Comparison of ENCODE assay signal across 8 cellular contexts in the genomic region with DNA sequence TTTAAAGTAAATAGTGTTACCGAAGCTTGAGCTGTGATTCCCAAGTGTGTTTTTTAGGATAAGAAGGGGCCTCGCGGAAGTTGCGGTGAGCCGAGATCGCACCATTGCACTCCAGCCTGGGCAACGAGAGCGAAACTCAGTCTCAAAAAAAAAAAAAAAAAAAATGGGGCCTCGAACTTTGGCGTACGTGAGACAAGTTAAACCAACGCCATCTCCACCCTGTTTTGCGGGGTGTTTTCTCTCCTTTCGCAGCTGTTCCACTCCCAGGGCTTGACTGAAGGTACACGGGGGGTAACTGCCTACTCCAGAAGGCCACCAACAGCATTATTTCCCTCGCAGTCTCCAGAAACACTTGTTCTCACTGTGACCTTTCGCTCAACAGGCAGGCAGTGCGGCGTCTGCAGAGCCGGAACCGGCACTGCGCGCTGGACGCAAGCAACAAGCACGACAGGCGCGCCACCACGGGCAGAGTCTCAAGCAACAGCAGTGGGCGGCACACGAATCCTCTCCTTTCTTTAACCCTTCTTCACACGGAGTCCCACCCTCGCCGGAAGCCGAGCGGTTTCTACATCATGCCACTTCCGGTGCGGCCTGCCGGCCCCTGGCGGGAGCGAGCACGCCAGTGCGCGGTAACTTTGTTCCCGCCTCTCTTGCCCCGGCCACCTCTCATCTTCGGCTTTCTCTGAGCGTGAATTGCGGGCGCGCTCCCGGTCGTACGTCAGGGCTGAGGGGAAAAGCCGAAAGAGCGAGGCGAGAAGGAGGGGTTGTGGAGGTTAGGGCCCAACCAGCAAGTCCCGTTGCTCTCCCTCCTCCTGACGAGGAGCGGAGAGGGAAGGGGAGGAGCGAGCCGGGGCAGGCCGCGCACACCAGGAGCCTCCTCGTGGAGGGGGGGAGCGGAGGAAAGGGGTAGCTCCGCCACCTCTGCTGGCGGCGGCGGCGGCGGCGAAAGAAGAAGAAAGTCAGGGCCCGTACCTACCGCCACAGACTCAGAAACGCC.
DNase-seq lines count a peak whose midpoint lies in the region; ATAC-seq and TF ChIP-seq lines count a peak whose summit lies in the region.

No MANE protein-coding gene starts in this region.

- peak; percentile 96 for DNase-seq in NCI-H1048 (lab: John Stamatoyannopoulos, UW)
- peak; percentile 94 for DNase-seq in SK-N-MC (ENCODE audit: low read depth, low spot score)
- peak; percentile 94 for DNase-seq in germinal center (ENCODE audit: low spot score)
- peak; percentile 84 to 99 (median 98) for DNase-seq in substantia nigra (lab: John Stamatoyannopoulos, UW)

- H3K9ac ChIP-seq in SK-N-MC (ENCODE audit: insufficient read length) = peak overlapping the region; percentile 97

- H3K4me1 Mint-ChIP-seq in activated naive CD4-positive, alpha-beta T cell treated with anti-CD3 and anti-CD28 coated beads, Interleukin-2, amount 50 U/mL, for 24 hours = peaks cover 34% of the 10 kb centered on the region

- H3K4me3 ChIP-seq in GM08714 (ENCODE audit: low read length) = peak overlapping the region; percentile 90
- H3K4me3 ChIP-seq in SK-N-MC = peak overlapping the region; percentile 98
- peak overlapping the region; percentile 86 to 95 for H3K4me3 ChIP-seq in neutrophil (ENCODE audit: low read depth in 1 of 2, low read length in 1 of 2)

- no peaks in the 10 kb centered on the region for H3K9me3 Mint-ChIP-seq in activated naive CD4-positive, alpha-beta T cell treated with anti-CD3 and anti-CD28 coated beads, Interleukin-2, amount 50 U/mL, for 24 hours

- peak; percentile 65 for ATAC-seq in HG02588 (IDR thresholded peaks at IDR 0.05; ENCODE audit: unreplicated experiment)

- peak overlapping the region; percentile 99 for H3K27ac Mint-ChIP-seq in activated naive CD4-positive, alpha-beta T cell treated with anti-CD3 and anti-CD28 coated beads, Interleukin-2, amount 50 U/mL, for 24 hours

- no peaks in the 10 kb centered on the region for H3K27me3 Mint-ChIP-seq in activated naive CD4-positive, alpha-beta T cell treated with anti-CD3 and anti-CD28 coated beads, Interleukin-2, amount 50 U/mL, for 24 hours

- peak; percentile 32 for TF ChIP-seq CTCF in neutrophil (IDR thresholded peaks at IDR 0.05)

- peak overlapping the region; percentile 98 for H3K27ac ChIP-seq in SK-N-MC
- H3K27ac ChIP-seq in neutrophil = peak overlapping the region; percentile 99
- peak overlapping the region; percentile 94 for H3K27ac ChIP-seq in substantia nigra (ENCODE audit: low read depth, low read length, poor library complexity, severe bottlenecking)

- H3K36me3 Mint-ChIP-seq in activated naive CD4-positive, alpha-beta T cell treated with anti-CD3 and anti-CD28 coated beads, Interleukin-2, amount 50 U/mL, for 24 hours = peaks cover 2% of the 10 kb centered on the region

- H3K27me3 ChIP-seq in neutrophil = no peaks in the 10 kb centered on the region

- H3K9me3 ChIP-seq in SK-N-MC (ENCODE audit: low read depth, low read length) (no peaks in the 10 kb centered on the region), neutrophil (no peaks in the 10 kb centered on the region)

- H3K4me1 ChIP-seq in neutrophil (ENCODE audit: control insufficient read depth in 1 of 2, insufficient read depth in 1 of 2, low read depth in 1 of 2, low read length in 1 of 2) = peaks cover 32 to 36% of the 10 kb centered on the region in 2 experiments

- H3K36me3 ChIP-seq in SK-N-MC (ENCODE audit: insufficient read depth, low read length) (no peaks in the 10 kb centered on the region), neutrophil (no peaks in the 10 kb centered on the region)

- peak overlapping the region; percentile 98 for H3K4me3 Mint-ChIP-seq in activated naive CD4-positive, alpha-beta T cell treated with anti-CD3 and anti-CD28 coated beads, Interleukin-2, amount 50 U/mL, for 24 hours

Comparison
In these comparisons a context has a peak if more than half of its experiments do, and no peak if none do; other contexts are left out.
1. Peak in every context shown above with its lines: DNase-seq, ATAC-seq, H3K4me3 ChIP-seq and H3K27ac ChIP-seq.